Comparison of ENCODE assay signal across 1 cellular context in the genomic region with DNA sequence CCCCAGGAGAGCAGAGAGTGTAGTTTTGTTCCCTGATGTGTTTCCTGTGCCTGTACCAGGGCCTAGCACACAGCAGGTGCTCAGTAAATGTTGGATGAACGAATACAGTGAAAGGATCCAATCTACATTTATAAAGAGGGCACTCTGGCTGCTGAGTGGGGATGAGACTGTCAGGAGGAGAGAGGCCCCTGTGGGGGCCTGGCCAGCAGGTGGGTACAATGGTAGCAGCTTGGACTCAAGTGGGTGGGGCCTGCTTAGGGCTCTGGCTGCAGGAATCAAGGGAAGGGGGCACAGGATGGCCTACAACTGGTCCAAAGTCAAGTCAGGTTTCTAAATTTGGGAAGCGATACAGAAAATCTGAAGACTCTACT.
TF ChIP-seq lines count a peak whose summit lies in the region.

No MANE protein-coding gene starts in this region.

TF ChIP-seq in GM23338, 12 proteins besides CTCF, POLR2A, EP300 and RAD21:
- TF ChIP-seq, protein P1, sequence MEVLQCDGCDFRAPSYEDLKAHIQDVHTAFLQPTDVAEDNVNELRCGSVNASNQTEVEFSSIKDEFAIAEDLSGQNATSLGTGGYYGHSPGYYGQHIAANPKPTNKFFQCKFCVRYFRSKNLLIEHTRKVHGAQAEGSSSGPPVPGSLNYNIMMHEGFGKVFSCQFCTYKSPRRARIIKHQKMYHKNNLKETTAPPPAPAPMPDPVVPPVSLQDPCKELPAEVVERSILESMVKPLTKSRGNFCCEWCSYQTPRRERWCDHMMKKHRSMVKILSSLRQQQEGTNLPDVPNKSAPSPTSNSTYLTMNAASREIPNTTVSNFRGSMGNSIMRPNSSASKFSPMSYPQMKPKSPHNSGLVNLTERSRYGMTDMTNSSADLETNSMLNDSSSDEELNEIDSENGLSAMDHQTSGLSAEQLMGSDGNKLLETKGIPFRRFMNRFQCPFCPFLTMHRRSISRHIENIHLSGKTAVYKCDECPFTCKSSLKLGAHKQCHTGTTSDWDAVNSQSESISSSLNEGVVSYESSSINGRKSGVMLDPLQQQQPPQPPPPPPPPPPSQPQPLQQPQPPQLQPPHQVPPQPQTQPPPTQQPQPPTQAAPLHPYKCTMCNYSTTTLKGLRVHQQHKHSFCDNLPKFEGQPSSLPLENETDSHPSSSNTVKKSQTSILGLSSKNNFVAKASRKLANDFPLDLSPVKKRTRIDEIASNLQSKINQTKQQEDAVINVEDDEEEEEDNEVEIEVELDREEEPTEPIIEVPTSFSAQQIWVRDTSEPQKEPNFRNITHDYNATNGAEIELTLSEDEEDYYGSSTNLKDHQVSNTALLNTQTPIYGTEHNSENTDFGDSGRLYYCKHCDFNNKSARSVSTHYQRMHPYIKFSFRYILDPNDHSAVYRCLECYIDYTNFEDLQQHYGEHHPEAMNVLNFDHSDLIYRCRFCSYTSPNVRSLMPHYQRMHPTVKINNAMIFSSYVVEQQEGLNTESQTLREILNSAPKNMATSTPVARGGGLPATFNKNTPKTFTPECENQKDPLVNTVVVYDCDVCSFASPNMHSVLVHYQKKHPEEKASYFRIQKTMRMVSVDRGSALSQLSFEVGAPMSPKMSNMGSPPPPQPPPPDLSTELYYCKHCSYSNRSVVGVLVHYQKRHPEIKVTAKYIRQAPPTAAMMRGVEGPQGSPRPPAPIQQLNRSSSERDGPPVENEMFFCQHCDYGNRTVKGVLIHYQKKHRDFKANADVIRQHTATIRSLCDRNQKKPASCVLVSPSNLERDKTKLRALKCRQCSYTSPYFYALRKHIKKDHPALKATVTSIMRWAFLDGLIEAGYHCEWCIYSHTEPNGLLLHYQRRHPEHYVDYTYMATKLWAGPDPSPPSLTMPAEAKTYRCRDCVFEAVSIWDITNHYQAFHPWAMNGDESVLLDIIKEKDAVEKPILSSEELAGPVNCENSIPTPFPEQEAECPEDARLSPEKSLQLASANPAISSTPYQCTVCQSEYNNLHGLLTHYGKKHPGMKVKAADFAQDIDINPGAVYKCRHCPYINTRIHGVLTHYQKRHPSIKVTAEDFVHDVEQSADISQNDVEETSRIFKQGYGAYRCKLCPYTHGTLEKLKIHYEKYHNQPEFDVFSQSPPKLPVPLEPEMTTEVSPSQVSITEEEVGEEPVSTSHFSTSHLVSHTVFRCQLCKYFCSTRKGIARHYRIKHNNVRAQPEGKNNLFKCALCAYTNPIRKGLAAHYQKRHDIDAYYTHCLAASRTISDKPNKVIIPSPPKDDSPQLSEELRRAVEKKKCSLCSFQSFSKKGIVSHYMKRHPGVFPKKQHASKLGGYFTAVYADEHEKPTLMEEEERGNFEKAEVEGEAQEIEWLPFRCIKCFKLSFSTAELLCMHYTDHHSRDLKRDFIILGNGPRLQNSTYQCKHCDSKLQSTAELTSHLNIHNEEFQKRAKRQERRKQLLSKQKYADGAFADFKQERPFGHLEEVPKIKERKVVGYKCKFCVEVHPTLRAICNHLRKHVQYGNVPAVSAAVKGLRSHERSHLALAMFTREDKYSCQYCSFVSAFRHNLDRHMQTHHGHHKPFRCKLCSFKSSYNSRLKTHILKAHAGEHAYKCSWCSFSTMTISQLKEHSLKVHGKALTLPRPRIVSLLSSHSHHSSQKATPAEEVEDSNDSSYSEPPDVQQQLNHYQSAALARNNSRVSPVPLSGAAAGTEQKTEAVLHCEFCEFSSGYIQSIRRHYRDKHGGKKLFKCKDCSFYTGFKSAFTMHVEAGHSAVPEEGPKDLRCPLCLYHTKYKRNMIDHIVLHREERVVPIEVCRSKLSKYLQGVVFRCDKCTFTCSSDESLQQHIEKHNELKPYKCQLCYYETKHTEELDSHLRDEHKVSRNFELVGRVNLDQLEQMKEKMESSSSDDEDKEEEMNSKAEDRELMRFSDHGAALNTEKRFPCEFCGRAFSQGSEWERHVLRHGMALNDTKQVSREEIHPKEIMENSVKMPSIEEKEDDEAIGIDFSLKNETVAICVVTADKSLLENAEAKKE (CRISPR knock-in tag; IDR thresholded peaks at IDR 0.05) = no peak
- TF ChIP-seq ZNF114 (CRISPR knock-in tag; IDR thresholded peaks at IDR 0.05) (no peak), ZNF331 (CRISPR knock-in tag; IDR thresholded peaks at IDR 0.05; ENCODE audit: low read depth) (no peak), POLR2AphosphoS5 (IDR thresholded peaks at IDR 0.05; ENCODE audit: low read depth) (no peak), EZH2phosphoT487 (IDR thresholded peaks at IDR 0.05; ENCODE audit: unreplicated experiment) (no peak), NANOG (IDR thresholded peaks at IDR 0.05; ENCODE audit: borderline replicate concordance) (no peak), EZH2 (IDR thresholded peaks at IDR 0.05; ENCODE audit: low read depth, unreplicated experiment) (no peak), STAT1 (IDR thresholded peaks at IDR 0.05; ENCODE audit: unreplicated experiment) (no peak), CREB1 (CRISPR knock-in tag; IDR thresholded peaks at IDR 0.05; ENCODE audit: low read depth) (no peak; the same call in 1 of the 2 replicates), JUNB (IDR thresholded peaks at IDR 0.05; ENCODE audit: unreplicated experiment) (no peak)
- TF ChIP-seq, protein P2, sequence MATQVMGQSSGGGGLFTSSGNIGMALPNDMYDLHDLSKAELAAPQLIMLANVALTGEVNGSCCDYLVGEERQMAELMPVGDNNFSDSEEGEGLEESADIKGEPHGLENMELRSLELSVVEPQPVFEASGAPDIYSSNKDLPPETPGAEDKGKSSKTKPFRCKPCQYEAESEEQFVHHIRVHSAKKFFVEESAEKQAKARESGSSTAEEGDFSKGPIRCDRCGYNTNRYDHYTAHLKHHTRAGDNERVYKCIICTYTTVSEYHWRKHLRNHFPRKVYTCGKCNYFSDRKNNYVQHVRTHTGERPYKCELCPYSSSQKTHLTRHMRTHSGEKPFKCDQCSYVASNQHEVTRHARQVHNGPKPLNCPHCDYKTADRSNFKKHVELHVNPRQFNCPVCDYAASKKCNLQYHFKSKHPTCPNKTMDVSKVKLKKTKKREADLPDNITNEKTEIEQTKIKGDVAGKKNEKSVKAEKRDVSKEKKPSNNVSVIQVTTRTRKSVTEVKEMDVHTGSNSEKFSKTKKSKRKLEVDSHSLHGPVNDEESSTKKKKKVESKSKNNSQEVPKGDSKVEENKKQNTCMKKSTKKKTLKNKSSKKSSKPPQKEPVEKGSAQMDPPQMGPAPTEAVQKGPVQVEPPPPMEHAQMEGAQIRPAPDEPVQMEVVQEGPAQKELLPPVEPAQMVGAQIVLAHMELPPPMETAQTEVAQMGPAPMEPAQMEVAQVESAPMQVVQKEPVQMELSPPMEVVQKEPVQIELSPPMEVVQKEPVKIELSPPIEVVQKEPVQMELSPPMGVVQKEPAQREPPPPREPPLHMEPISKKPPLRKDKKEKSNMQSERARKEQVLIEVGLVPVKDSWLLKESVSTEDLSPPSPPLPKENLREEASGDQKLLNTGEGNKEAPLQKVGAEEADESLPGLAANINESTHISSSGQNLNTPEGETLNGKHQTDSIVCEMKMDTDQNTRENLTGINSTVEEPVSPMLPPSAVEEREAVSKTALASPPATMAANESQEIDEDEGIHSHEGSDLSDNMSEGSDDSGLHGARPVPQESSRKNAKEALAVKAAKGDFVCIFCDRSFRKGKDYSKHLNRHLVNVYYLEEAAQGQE (IDR thresholded peaks at IDR 0.05; ENCODE audit: unreplicated experiment) = no peak
- TF ChIP-seq, protein P3, sequence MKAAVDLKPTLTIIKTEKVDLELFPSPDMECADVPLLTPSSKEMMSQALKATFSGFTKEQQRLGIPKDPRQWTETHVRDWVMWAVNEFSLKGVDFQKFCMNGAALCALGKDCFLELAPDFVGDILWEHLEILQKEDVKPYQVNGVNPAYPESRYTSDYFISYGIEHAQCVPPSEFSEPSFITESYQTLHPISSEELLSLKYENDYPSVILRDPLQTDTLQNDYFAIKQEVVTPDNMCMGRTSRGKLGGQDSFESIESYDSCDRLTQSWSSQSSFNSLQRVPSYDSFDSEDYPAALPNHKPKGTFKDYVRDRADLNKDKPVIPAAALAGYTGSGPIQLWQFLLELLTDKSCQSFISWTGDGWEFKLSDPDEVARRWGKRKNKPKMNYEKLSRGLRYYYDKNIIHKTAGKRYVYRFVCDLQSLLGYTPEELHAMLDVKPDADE (IDR thresholded peaks at IDR 0.05) = no peak
